19 cellular contexts compared by ENCODE assay signal in genomic region chr1:113013823-113014222, GRCh38. TPM values are rescaled to one million over a fixed set of nuclear protein-coding genes. Genes with fewer than 3 reads are reported as not detected.
A peak's percentile ranks its signal among the peaks of the same experiment; 100 is the strongest.
DNase-seq lines count a peak whose midpoint lies in the region; ATAC-seq, FAIRE-seq and TF ChIP-seq lines count a peak whose summit lies in the region.
"Had no signal": no experiment of that assay in that cellular context is flagged by ENCODE, and none has a peak within 500 bp of the region (broad histone marks: within the 10 kb centered on the region; RNA-seq: fewer than 3 reads in every experiment).

No MANE protein-coding gene starts in this region.

- no peak for TF ChIP-seq CTCF in HCT116 (IDR thresholded peaks at IDR 0.05 in 2 of 3, conservative IDR thresholded peaks at IDR 0.05 in 1 of 3; ENCODE audit: borderline replicate concordance in 1 of 3, insufficient read depth in 1 of 3, low read depth in 2 of 3, low read length in 2 of 3)
- TF ChIP-seq CTCF in WTC11 (IDR thresholded peaks at IDR 0.05): no peak
- no peak for TF ChIP-seq CTCF in progenitor cell of endocrine pancreas (IDR thresholded peaks at IDR 0.05; ENCODE audit: unreplicated experiment)

- no peak overlapping the region for H3K9ac ChIP-seq in HCT116 (ENCODE audit: low read length)

- no peak for TF ChIP-seq RAD21 in HCT116 (IDR thresholded peaks at IDR 0.05; ENCODE audit: low read depth)

- no peak overlapping the region for H3K27ac ChIP-seq in HCT116 (ENCODE audit: low read depth, low read length)
- H3K27ac ChIP-seq: HL-60 had no signal

- H3K79me2 ChIP-seq in HCT116 (ENCODE audit: insufficient read depth, low read length): no peaks in the 10 kb centered on the region

- H3K9me3 Mint-ChIP-seq in WTC11 (peaks cover 4% of the 10 kb centered on the region), progenitor cell of endocrine pancreas (ENCODE audit: low read depth) (no peaks in the 10 kb centered on the region)
- H3K9me3 Mint-ChIP-seq: CD14-positive monocyte; CD8-positive, alpha-beta T cell had no signal

- H3K4me3 ChIP-seq in HCT116 (replicated peaks in 1 of 2; ENCODE audit: low read depth in 1 of 2, low read length in 2 of 2): no peak overlapping the region

- no peaks in the 10 kb centered on the region for H3K9me2 ChIP-seq in HCT116 (ENCODE audit: insufficient read depth)

- ATAC-seq in HCT116 (no peak), WTC11 (no peak), left lobe of liver (peak; percentile 82)
- ATAC-seq: CD8-positive, alpha-beta T cell had no signal

- no TSS peak for BruUV-seq in HCT116 (replicated peaks; lab: Mats Ljungman, UMichigan)

- CTCF ChIA-PET in HCT116 (lab: Charles Lee): no interaction called here
- CTCF ChIA-PET in WTC11 (lab: Charles Lee): interaction anchor here (1.2 kb wide), 1 partner anchor 59 kb away, joined by 3 read pairs; the partner anchor contains the start of gene LRIG2

- POLR2A ChIA-PET in HCT116 (lab: Charles Lee): no interaction called here
- POLR2A ChIA-PET in WTC11 (lab: Charles Lee): interaction anchor here (0.7 kb wide), 1 partner anchor 498 kb away, joined by 4 read pairs; no protein-coding TSS in a partner anchor

- H3K4me1 Mint-ChIP-seq in WTC11 (no peaks in the 10 kb centered on the region), progenitor cell of endocrine pancreas (ENCODE audit: low read depth) (peaks cover 8% of the 10 kb centered on the region)
- H3K4me1 Mint-ChIP-seq: CD14-positive monocyte had no signal

- no peaks in the 10 kb centered on the region for H3K36me3 ChIP-seq in HCT116 (ENCODE audit: control insufficient read depth in 1 of 2, insufficient read depth in 2 of 2, low read length in 2 of 2)

- no peak overlapping the region for H3K4me2 ChIP-seq in HCT116 (ENCODE audit: low read length)

- no peak for TF ChIP-seq POLR2A in HCT116 (IDR thresholded peaks at IDR 0.05; ENCODE audit: borderline replicate concordance, extremely low read depth, insufficient read depth, insufficient read length)
- no peak for TF ChIP-seq POLR2A in GM12891 (IDR thresholded peaks at IDR 0.05; ENCODE audit: low read depth, low read length)

- H3K27me3 Mint-ChIP-seq in WTC11 (ENCODE audit: low read depth): no peaks in the 10 kb centered on the region
- H3K27me3 Mint-ChIP-seq in progenitor cell of endocrine pancreas: no peaks in the 10 kb centered on the region

- RAD21 ChIA-PET in HCT116 (lab: Charles Lee; ENCODE audit: low non-redundant PET in 1 of 2, low total read pairs in 2 of 2, uncharacterized antibody in 2 of 2, unreplicated experiment in 2 of 2): no interaction called here

- H2AFZ ChIP-seq in HCT116 (ENCODE audit: low read depth, low read length, poor library complexity, severe bottlenecking): no peak overlapping the region

- DNase-seq in HCT116 (ENCODE audit: low read depth, low spot score): no peak
- no peak for DNase-seq in WTC11 (ENCODE audit: low spot score)
- no peak for DNase-seq in left lobe of liver (ENCODE audit: low spot score)
- DNase-seq in progenitor cell of endocrine pancreas (ENCODE audit: low spot score, unreplicated experiment): no peak
- no peak for DNase-seq in MV-4-11 (lab: John Stamatoyannopoulos, UW)
- DNase-seq in Ammon's horn (ENCODE audit: low spot score): no peak
- DNase-seq in GM12891 (ENCODE audit: insufficient read length, low spot score): no peak
- DNase-seq: CD8-positive, alpha-beta T cell; COR-L47; DMS153; DMS79 treated with DMSO at 0.1 percent for 48 hours; EL; HCEC 1CT had no signal

- H3K27ac Mint-ChIP-seq in WTC11 (0 out of 2 replicates have a peak overlapping the region, but pooled peaks have one; percentile 45), progenitor cell of endocrine pancreas (peak overlapping the region; percentile 24)
- H3K27ac Mint-ChIP-seq: CD14-positive monocyte; CD8-positive, alpha-beta T cell had no signal

- no peaks in the 10 kb centered on the region for H4K20me1 ChIP-seq in HCT116 (ENCODE audit: insufficient read depth)

- no peak for FAIRE-seq in GM12891 (lab: Jason Lieb, UNC)
- FAIRE-seq: A204.1, D721Med, G401.6, GM19239 had no signal

- no peaks in the 10 kb centered on the region for H3K9me3 ChIP-seq in HCT116 (ENCODE audit: control insufficient read depth in 1 of 2, insufficient read depth in 1 of 2, low read depth in 1 of 2, low read length in 2 of 2)

- H3K27me3 ChIP-seq in HCT116 (ENCODE audit: insufficient read depth, low read length): no peaks in the 10 kb centered on the region

- H3K36me3 Mint-ChIP-seq in WTC11 (peaks cover 7% of the 10 kb centered on the region; the same call in 1 of the 2 replicates), progenitor cell of endocrine pancreas (ENCODE audit: insufficient read depth) (no peaks in the 10 kb centered on the region)

- H3K4me3 Mint-ChIP-seq in WTC11: no peak overlapping the region
- no peak overlapping the region for H3K4me3 Mint-ChIP-seq in progenitor cell of endocrine pancreas (ENCODE audit: low read depth)
- H3K4me3 Mint-ChIP-seq: CD14-positive monocyte; CD8-positive, alpha-beta T cell had no signal

- intact Hi-C loops in HCT116 (cut with micrococcal nuclease): no loop called here

- H3K4me1 ChIP-seq in HCT116 (ENCODE audit: control insufficient read depth in 1 of 2, insufficient read depth in 2 of 2, low read length in 2 of 2): no peaks in the 10 kb centered on the region

TF ChIP-seq in WTC11, 78 proteins besides CTCF, POLR2A, EP300 and RAD21:
- TF ChIP-seq NFATC4 (CRISPR knock-in tag; IDR thresholded peaks at IDR 0.05): no peak

TF ChIP-seq in GM12891, 5 proteins besides CTCF, POLR2A, EP300 and RAD21:
- no peak for TF ChIP-seq POLR2AphosphoS5 (IDR thresholded peaks at IDR 0.05; ENCODE audit: low read depth, low read length)
- TF ChIP-seq PAX5 (IDR thresholded peaks at IDR 0.05; ENCODE audit: insufficient read depth, low read length, severe bottlenecking): no peak
- TF ChIP-seq TAF1 (IDR thresholded peaks at IDR 0.05; ENCODE audit: low read depth, low read length): no peak
- no peak for TF ChIP-seq SPI1 (IDR thresholded peaks at IDR 0.05; ENCODE audit: low read depth, low read length)
- no peak for TF ChIP-seq POU2F2 (IDR thresholded peaks at IDR 0.05; ENCODE audit: low read depth, low read length)

RNA-seq across cellular contexts. Expression of gene SLC16A1, which starts 57.8 kb away (rescaled TPM):
- total RNA-seq in HCT116 (2021; ENCODE audit: unreplicated experiment) (96.7 TPM), WTC11 (2021) (328 to 381 TPM (median 374 TPM) in 3 replicates), left lobe of liver (29.2 TPM), progenitor cell of endocrine pancreas (62.7 and 65.0 TPM in 2 replicates)
- 71.7 and 80.9 TPM in 2 replicates for polyA plus RNA-seq in HCT116 (2012)
- polyA plus RNA-seq in GM12891 (2012; ENCODE audit: low read depth, missing spikeins): 37.1 TPM

RNA-seq across cellular contexts. Expression of gene LRIG2, which starts 59.2 kb away (rescaled TPM):
- 13.5 TPM for total RNA-seq in HCT116 (2021; ENCODE audit: unreplicated experiment)
- 5.4 and 5.8 TPM in 2 replicates for polyA plus RNA-seq in HCT116 (2012)
- 22.5 to 23.5 TPM (median 22.9 TPM) in 3 replicates for total RNA-seq in WTC11 (2021)
- total RNA-seq in left lobe of liver: 4.9 TPM
- total RNA-seq in progenitor cell of endocrine pancreas: 19.9 and 22.1 TPM in 2 replicates
- 1.7 TPM for polyA plus RNA-seq in GM12891 (2012; ENCODE audit: low read depth, missing spikeins)
